Comparison of ENCODE assay signal across 17 cellular contexts in genomic region chr17:58370309-58370708, GRCh38. TPM values are rescaled to one million over a fixed set of nuclear protein-coding genes. Genes with fewer than 3 reads are reported as not detected.
"Had no signal": no experiment of that assay in that cellular context is flagged by ENCODE, and none has a peak within 500 bp of the region (broad histone marks: within the 10 kb centered on the region; RNA-seq: fewer than 3 reads in every experiment).

No MANE protein-coding gene starts in this region.

- H3K27ac Mint-ChIP-seq: activated CD4-positive, alpha-beta T cell treated with anti-CD3 and anti-CD28 coated beads, Interleukin-2, amount 10 ng/mL, durations not matched to agents 24 days and 14 days; activated CD8-positive, alpha-beta T cell treated with anti-CD3 and anti-CD28 coated beads, Interleukin-2, amount 10 ng/mL, durations not matched to agents 7 days and 5 days; neural progenitor cell had no signal

- H3K4me1 ChIP-seq: neural progenitor cell, tibial artery, vagina had no signal

- H3K9me3 Mint-ChIP-seq: activated CD4-positive, alpha-beta T cell treated with anti-CD3 and anti-CD28 coated beads, Interleukin-2, amount 10 ng/mL, durations not matched to agents 24 days and 14 days; neural progenitor cell; T-helper 2 cell treated with Interferon-gamma antibody and Interleukin-4, amounts not matched to agents 5 μg/mL and 100 μg/mL, for 36 hours had no signal

- ATAC-seq: activated CD8-positive, alpha-beta T cell treated with anti-CD3 and anti-CD28 coated beads, Interleukin-2, amount 10 ng/mL, durations not matched to agents 7 days and 5 days; left ventricle myocardium superior had no signal

- H3K27ac ChIP-seq: neural progenitor cell, ovary, tibial artery, vagina had no signal

- H3K9ac ChIP-seq: neural progenitor cell had no signal

- H3K4me3 Mint-ChIP-seq: activated CD4-positive, alpha-beta T cell treated with anti-CD3 and anti-CD28 coated beads, Interleukin-2, amount 10 ng/mL, durations not matched to agents 24 days and 14 days; activated CD8-positive, alpha-beta T cell treated with anti-CD3 and anti-CD28 coated beads, Interleukin-2, amount 10 ng/mL, durations not matched to agents 7 days and 5 days; neural progenitor cell; T-helper 2 cell treated with Interferon-gamma antibody and Interleukin-4, amounts not matched to agents 5 μg/mL and 100 μg/mL, for 36 hours had no signal

- DNase-seq: activated CD4-positive, alpha-beta T cell treated with anti-CD3 and anti-CD28 coated beads, Interleukin-2, amount 10 ng/mL, durations not matched to agents 24 days and 14 days; activated CD4-positive, CD25-positive, alpha-beta regulatory T cell; activated CD8-positive, alpha-beta T cell treated with anti-CD3 and anti-CD28 coated beads, Interleukin-2, amount 10 ng/mL, durations not matched to agents 7 days and 5 days; activated naive CD4-positive, alpha-beta T cell; dorsolateral prefrontal cortex; glutamatergic neuron; kidney glomerular epithelial cell; left ventricle myocardium superior; ovary; stimulated activated CD4-positive, alpha-beta T cell treated with anti-CD3 and anti-CD28 coated beads, Interleukin-12 subunit alpha, Interleukin-12 subunit beta, amount 100 ng/mL, for 4 hours; stimulated activated CD4-positive, alpha-beta T cell treated with anti-CD3 and anti-CD28 coated beads, Interleukin-2, amount 100 ng/mL, for 24 hours; SW 1271; tibial artery had no signal

- H3K4me3 ChIP-seq: dorsolateral prefrontal cortex, neural progenitor cell, ovary, tibial artery, vagina had no signal

- H3K36me3 ChIP-seq: neural progenitor cell, ovary, tibial artery, vagina had no signal

- H3K4me1 Mint-ChIP-seq: activated CD4-positive, alpha-beta T cell treated with anti-CD3 and anti-CD28 coated beads, Interleukin-2, amount 10 ng/mL, durations not matched to agents 24 days and 14 days had no signal

- H3K9me3 ChIP-seq: ovary, tibial artery, vagina had no signal

- H3K27me3 Mint-ChIP-seq: activated CD4-positive, alpha-beta T cell treated with anti-CD3 and anti-CD28 coated beads, Interleukin-2, amount 10 ng/mL, durations not matched to agents 24 days and 14 days had no signal

- H3K27me3 ChIP-seq: dorsolateral prefrontal cortex, neural progenitor cell, ovary, tibial artery, vagina had no signal

RNA-seq across cellular contexts. Expression of gene RNF43, which starts 47.0 kb away (rescaled TPM):
- total RNA-seq: mesenteric fat pad had no signal
